Comparison of ENCODE assay signal across 8 cellular contexts in the genomic region with DNA sequence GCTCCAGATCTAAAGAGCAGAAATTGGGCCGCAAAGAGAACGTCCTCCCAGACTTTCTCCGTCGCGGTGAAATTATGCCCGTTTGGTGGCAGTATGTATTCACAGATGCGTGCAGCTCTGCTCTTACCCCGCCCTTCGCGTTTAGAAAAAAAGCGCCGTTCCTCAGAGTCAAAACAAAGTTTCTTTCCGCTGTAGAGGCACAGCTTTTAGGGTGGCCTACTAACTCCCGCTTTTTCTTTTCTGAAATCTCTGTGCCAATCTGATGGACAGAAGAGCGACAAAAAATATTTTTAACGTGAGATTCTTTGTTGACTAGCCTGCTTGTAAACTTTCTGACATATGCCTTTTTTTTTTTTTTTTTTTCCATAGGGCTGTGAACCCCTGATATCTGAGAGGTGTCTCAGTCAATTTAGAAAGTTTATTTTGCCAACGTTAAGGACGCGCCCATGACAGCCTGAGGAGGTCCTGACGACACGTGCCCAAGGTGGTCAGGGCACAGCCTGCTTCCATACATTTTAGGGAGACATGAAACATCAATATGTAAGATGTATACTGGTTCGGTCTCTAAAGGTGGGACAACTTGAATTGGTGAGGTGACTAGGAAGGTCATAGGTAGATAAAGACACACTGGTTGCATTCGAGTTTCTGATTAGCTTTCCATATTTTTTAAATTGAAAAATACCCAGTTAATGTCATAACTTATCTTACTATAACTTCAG. TPM values are rescaled to one million over a fixed set of nuclear protein-coding genes. Genes with fewer than 3 reads are reported as not detected.
DNase-seq lines count a peak whose midpoint lies in the region; TF ChIP-seq lines count a peak whose summit lies in the region.
"Not testable (repeated sequence)": the region's sequence is repeated elsewhere in the genome, so short reads cannot be mapped to it uniquely, and the experiment has no call there.

No MANE protein-coding gene starts in this region.

- H3K27me3 Mint-ChIP-seq in HFFc6 (ENCODE audit: insufficient read depth); nephron progenitor cell (ENCODE audit: low read depth, poor library complexity): not testable (repeated sequence)

- H3K4me3 ChIP-seq in GM12875 (ENCODE audit: low read depth, low read length) (peak overlapping the region; percentile 10), SJCRH30 (peak overlapping the region; percentile 54), fibroblast of the aortic adventitia (ENCODE audit: low read depth, low read length) (peak overlapping the region; percentile 48), thymus (ENCODE audit: low read length) (peak overlapping the region; percentile 29)

- not testable (repeated sequence) for TF ChIP-seq CTCF in GM12875 (IDR thresholded peaks at IDR 0.05; ENCODE audit: borderline replicate concordance, insufficient read depth, low read depth, low read length); HFFc6 (IDR thresholded peaks at IDR 0.05); fibroblast of the aortic adventitia (IDR thresholded peaks at IDR 0.05; ENCODE audit: insufficient read depth, low read length); nephron progenitor cell (IDR thresholded peaks at IDR 0.05)

- not testable (repeated sequence) for TF ChIP-seq RAD21 in Ishikawa (IDR thresholded peaks at IDR 0.05; ENCODE audit: low read depth)

- H3K4me1 ChIP-seq in SJCRH30; thymus (ENCODE audit: control insufficient read depth, insufficient read depth, low read length): not testable (repeated sequence)

- H3K9me3 ChIP-seq in SJCRH30 (replicated peaks); thymus (ENCODE audit: control insufficient read depth): not testable (repeated sequence)

- not testable (repeated sequence) for H3K36me3 Mint-ChIP-seq in HFFc6 (ENCODE audit: low read depth); nephron progenitor cell (ENCODE audit: low read depth)

- DNase-seq in HFFc6 (peak; percentile 1), SJCRH30 (peak; percentile 31 to 45), fibroblast of the aortic adventitia (ENCODE audit: low read depth) (peak; percentile 30)
- DNase-seq in activated naive CD4-positive, alpha-beta T cell treated with Interleukin-2 at 50 U/mL for 16 hours = peak; percentile 38
- DNase-seq in nephron progenitor cell = not testable (repeated sequence)

- not testable (repeated sequence) for H3K27me3 ChIP-seq in SJCRH30; thymus (ENCODE audit: control insufficient read depth, insufficient read depth)

- H3K27ac Mint-ChIP-seq in HFFc6 = peak overlapping the region; percentile 75
- H3K27ac Mint-ChIP-seq in nephron progenitor cell = peak overlapping the region; percentile 95

- TF ChIP-seq EP300 in Ishikawa (IDR thresholded peaks at IDR 0.05; ENCODE audit: borderline replicate concordance) = not testable (repeated sequence)

- 13% methylated on average over 7 of the region's 23 CpGs for WGBS in thymus

- H3K4me1 Mint-ChIP-seq in HFFc6 (ENCODE audit: low read depth) = peaks cover 15% of the 10 kb centered on the region
- H3K4me1 Mint-ChIP-seq in nephron progenitor cell = peaks cover 26% of the 10 kb centered on the region

- H3K4me3 Mint-ChIP-seq in HFFc6 (peak overlapping the region; percentile 83), nephron progenitor cell (peak overlapping the region; percentile 75)

- H3K27ac ChIP-seq in SJCRH30 (peak overlapping the region; percentile 61), thymus (ENCODE audit: low read depth) (peak overlapping the region; percentile 70)

- not testable (repeated sequence) for H3K9me3 Mint-ChIP-seq in HFFc6
- peaks cover 15% of the 10 kb centered on the region for H3K9me3 Mint-ChIP-seq in nephron progenitor cell

- H3K36me3 ChIP-seq in SJCRH30; thymus (ENCODE audit: control insufficient read depth, insufficient read depth): not testable (repeated sequence)

TF ChIP-seq in Ishikawa, 13 proteins besides CTCF, POLR2A, EP300 and RAD21:
- TF ChIP-seq MAX (IDR thresholded peaks at IDR 0.05) = 0 out of 2 replicates have a peak, but pooled peaks have one; percentile 24
- TF ChIP-seq USF1 (IDR thresholded peaks at IDR 0.05) = peak; percentile 22; the same call in 1 of the 2 replicates

RNA-seq across cellular contexts. Expression of gene PBDC1, which starts 27.1 kb away (rescaled TPM):
- total RNA-seq in HFFc6 (2021; fragmentation: NEBNext Ultra II Directional; extraction: Animal tissue kit (Norgen Biotek cat#: 25700)) = 10 to 100 TPM; 20.6 to 28.1 (median 24.5) TPM
- 16.4 and 17.6 TPM in 2 replicates for total RNA-seq in SJCRH30 (2014; rRNA removed; shearing (Covaris generic))
- 25.6 and 51.6 TPM in 2 replicates for total RNA-seq in fibroblast of the aortic adventitia (ENCODE audit: low replicate concordance)
- polyA plus RNA-seq in thymus = 35.7 TPM
